In genomic region chr16:75379339-75379738, GRCh38 we compare ENCODE assay signal across 11 cellular contexts. TPM values are rescaled to one million over a fixed set of nuclear protein-coding genes. Genes with fewer than 3 reads are reported as not detected.
DNase-seq lines count a peak whose midpoint lies in the region; ATAC-seq, FAIRE-seq and TF ChIP-seq lines count a peak whose summit lies in the region.
"Had no signal": no experiment of that assay in that cellular context is flagged by ENCODE, and none has a peak within 500 bp of the region (broad histone marks: within the 10 kb centered on the region; RNA-seq: fewer than 3 reads in every experiment).

No MANE protein-coding gene starts in this region.

- DNase-seq in GM18507 (ENCODE audit: extremely low spot score, insufficient read length, low read depth) (no peak), GM20000 (ENCODE audit: low spot score) (peak; percentile 22), T1000 (lab: John Stamatoyannopoulos, UW) (no peak), NCI-H2107 (lab: John Stamatoyannopoulos, UW) (no peak), mesothelial cell of epicardium (ENCODE audit: low spot score in 2 of 2, unreplicated experiment in 2 of 2) (no peak)
- no peak for DNase-seq in effector memory CD4-positive, alpha-beta T cell
- DNase-seq: GF-D8, NCI-H82 had no signal

- ATAC-seq in HG03139 (IDR thresholded peaks at IDR 0.05; ENCODE audit: unreplicated experiment) = peak; percentile 47

- H3K27me3 Mint-ChIP-seq in mesothelial cell of epicardium (ENCODE audit: low read depth) = no peaks in the 10 kb centered on the region
- H3K27me3 Mint-ChIP-seq: central memory CD8-positive, alpha-beta T cell had no signal

- no peak overlapping the region for H3K4me3 Mint-ChIP-seq in mesothelial cell of epicardium
- H3K4me3 Mint-ChIP-seq: central memory CD8-positive, alpha-beta T cell had no signal

- no peak overlapping the region for H3K4me3 ChIP-seq in effector memory CD4-positive, alpha-beta T cell (ENCODE audit: insufficient read depth, low read depth, low read length, poor library complexity, severe bottlenecking)

- peaks cover 18% of the 10 kb centered on the region for H3K4me1 ChIP-seq in effector memory CD4-positive, alpha-beta T cell (ENCODE audit: control insufficient read depth, insufficient read depth, low read length, poor library complexity, severe bottlenecking)

- H3K36me3 Mint-ChIP-seq in mesothelial cell of epicardium = peaks cover 2% of the 10 kb centered on the region

- no peaks in the 10 kb centered on the region for H3K9me3 Mint-ChIP-seq in mesothelial cell of epicardium
- H3K9me3 Mint-ChIP-seq: central memory CD8-positive, alpha-beta T cell had no signal

- H3K36me3 ChIP-seq in effector memory CD4-positive, alpha-beta T cell (ENCODE audit: control insufficient read depth, insufficient read depth, low read length) = no peaks in the 10 kb centered on the region

- FAIRE-seq in GM18507 (lab: Jason Lieb, UNC) (peak; percentile 80), endometrium (lab: Jason Lieb, UNC) (peak; percentile 12)

- H3K9me3 ChIP-seq in effector memory CD4-positive, alpha-beta T cell (ENCODE audit: control insufficient read depth, low read length) = no peaks in the 10 kb centered on the region

- H3K27me3 ChIP-seq in effector memory CD4-positive, alpha-beta T cell (replicated peaks; ENCODE audit: control insufficient read depth, insufficient read depth, low read length, poor library complexity, severe bottlenecking) = no peaks in the 10 kb centered on the region

- no peak overlapping the region for H3K27ac ChIP-seq in effector memory CD4-positive, alpha-beta T cell (ENCODE audit: insufficient read depth, low read length, poor library complexity, severe bottlenecking)

- no peak overlapping the region for H3K27ac Mint-ChIP-seq in mesothelial cell of epicardium

- TF ChIP-seq CTCF in GM20000 (IDR thresholded peaks at IDR 0.05; ENCODE audit: extremely low read depth, missing control alignments) = no peak
- TF ChIP-seq CTCF in mesothelial cell of epicardium (IDR thresholded peaks at IDR 0.05; ENCODE audit: unreplicated experiment) = no peak

- peaks cover 58% of the 10 kb centered on the region for H3K4me1 Mint-ChIP-seq in mesothelial cell of epicardium

RNA-seq across cellular contexts. Expression of gene CFDP1, which starts 54.0 kb away (rescaled TPM):
- total RNA-seq in mesothelial cell of epicardium = 86.7 to 89.1 TPM (median 87.0 TPM) in 3 replicates
